Comparison of ENCODE assay signal across 14 cellular contexts in the genomic region with DNA sequence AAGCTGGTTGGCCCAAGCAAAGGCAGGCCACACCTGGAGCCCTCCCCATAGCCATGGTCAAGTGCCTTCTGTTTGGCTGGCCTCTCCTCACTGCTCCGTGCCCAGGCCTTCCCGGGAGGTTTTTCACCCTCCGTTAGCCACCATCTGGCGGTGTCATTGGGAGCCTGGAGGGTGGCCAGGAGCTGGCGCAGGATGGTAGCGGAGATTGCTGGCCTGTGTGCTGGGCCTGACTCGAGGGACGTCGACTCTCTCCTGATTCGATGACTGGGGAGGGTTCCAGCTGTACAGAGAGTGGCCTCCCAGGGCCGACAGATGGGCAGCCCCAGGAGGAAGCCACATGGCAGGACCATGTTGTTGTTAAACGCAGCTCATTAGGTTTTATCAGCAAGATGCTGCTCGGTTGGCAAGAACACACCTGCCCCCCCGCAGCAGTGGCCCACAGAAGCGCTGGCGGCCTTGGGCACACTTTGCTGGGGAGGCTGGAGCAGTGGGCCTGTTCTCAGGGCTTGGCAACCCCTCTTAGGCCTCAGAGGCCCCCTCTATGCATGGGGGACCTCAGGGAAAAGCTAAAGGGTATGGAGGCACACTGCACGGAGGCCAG.
A peak's percentile ranks its signal among the peaks of the same experiment; 100 is the strongest.
DNase-seq lines count a peak whose midpoint lies in the region; ATAC-seq and TF ChIP-seq lines count a peak whose summit lies in the region.
"Had no signal": no experiment of that assay in that cellular context is flagged by ENCODE, and none has a peak within 500 bp of the region (broad histone marks: within the 10 kb centered on the region; RNA-seq: fewer than 3 reads in every experiment).

No MANE protein-coding gene starts in this region.

- CTCF ChIA-PET in activated CD4-positive, alpha-beta T cell treated with anti-CD3 and anti-CD28 coated beads, Interleukin-2, amount 10 ng/mL, durations not matched to agents 7 days and 5 days (lab: Charles Lee): no interaction called here

- no peaks in the 10 kb centered on the region for H3K36me3 ChIP-seq in adrenal gland (replicated peaks in 1 of 2)
- H3K36me3 ChIP-seq in neuronal stem cell (replicated peaks in 1 of 2; ENCODE audit: control insufficient read depth in 2 of 2, insufficient read depth in 2 of 2, low read length in 2 of 2): no peaks in the 10 kb centered on the region

- H2AK5ac ChIP-seq in neuronal stem cell (ENCODE audit: low read depth, low read length): peak overlapping the region; percentile 57

- peak overlapping the region; percentile 63 for H3K18ac ChIP-seq in neuronal stem cell (ENCODE audit: low read length)

- no peak overlapping the region for H3K4me3 Mint-ChIP-seq in effector memory CD8-positive, alpha-beta T cell
- no peak overlapping the region for H3K4me3 Mint-ChIP-seq in activated CD4-positive, alpha-beta T cell treated with anti-CD3 and anti-CD28 coated beads, Interleukin-2, amount 10 ng/mL, durations not matched to agents 7 days and 5 days
- H3K4me3 Mint-ChIP-seq: activated T-cell treated with anti-CD3 and anti-CD28 coated beads, Interleukin-2, amount 50 U/mL, for 4 hours; stimulated activated memory B cell treated with anti-CD40 and anti-IgM and Interleukin-4, amounts not matched to agents 10 μg/mL and 1 μg/mL and 100 μg/mL, for 72 hours had no signal

- peak overlapping the region; percentile 54 for H4K91ac ChIP-seq in neuronal stem cell (ENCODE audit: low read depth, low read length, poor library complexity)

- DNase-seq in DMS153 treated with DMSO at 0.1 percent for 48 hours (lab: John Stamatoyannopoulos, UW; ENCODE audit: unreplicated experiment): peak; percentile 79
- DNase-seq in NCI-H2171 (lab: John Stamatoyannopoulos, UW): peak; percentile 91
- DNase-seq in adrenal gland: peak; percentile 63 to 86 (median 81)
- no peak for DNase-seq in neuronal stem cell (ENCODE audit: low spot score)
- no peak for DNase-seq in effector memory CD8-positive, alpha-beta T cell
- no peak for DNase-seq in NCI-H128 (lab: John Stamatoyannopoulos, UW; ENCODE audit: unreplicated experiment)
- no peak for DNase-seq in activated CD4-positive, alpha-beta T cell treated with anti-CD3 and anti-CD28 coated beads, Interleukin-2, amount 10 ng/mL, durations not matched to agents 7 days and 5 days
- DNase-seq in AG20443 (ENCODE audit: low spot score): no peak
- DNase-seq: activated T-cell treated with anti-CD3 and anti-CD28 coated beads, Interleukin-2, amount 50 U/mL, for 4 hours; KG1; NCI-H2227 treated with DMSO at 0.1 percent for 48 hours; stimulated activated CD4-positive, alpha-beta T cell treated with anti-CD3 and anti-CD28 coated beads, Interleukin-4, amount 100 ng/mL, for 1 hour had no signal

- H3K23ac ChIP-seq in neuronal stem cell (ENCODE audit: low read depth, low read length, poor library complexity): peak overlapping the region; percentile 77

- H3K79me1 ChIP-seq in neuronal stem cell (ENCODE audit: low read depth, low read length): no peaks in the 10 kb centered on the region

- H3K4ac ChIP-seq in neuronal stem cell (ENCODE audit: low read length): peak overlapping the region; percentile 19

- no peaks in the 10 kb centered on the region for H3K9me3 Mint-ChIP-seq in effector memory CD8-positive, alpha-beta T cell
- H3K9me3 Mint-ChIP-seq in activated CD4-positive, alpha-beta T cell treated with anti-CD3 and anti-CD28 coated beads, Interleukin-2, amount 10 ng/mL, durations not matched to agents 7 days and 5 days: no peaks in the 10 kb centered on the region
- H3K9me3 Mint-ChIP-seq: activated T-cell treated with anti-CD3 and anti-CD28 coated beads, Interleukin-2, amount 50 U/mL, for 4 hours; stimulated activated memory B cell treated with anti-CD40 and anti-IgM and Interleukin-4, amounts not matched to agents 10 μg/mL and 1 μg/mL and 100 μg/mL, for 72 hours had no signal

- H3K27me3 ChIP-seq in adrenal gland (no peaks in the 10 kb centered on the region), neuronal stem cell (ENCODE audit: control insufficient read depth in 3 of 3, insufficient read depth in 3 of 3, low read depth in 1 of 3, low read length in 3 of 3) (peaks cover 0 to 9% (median 0%) of the 10 kb centered on the region in 3 experiments)
- H3K27me3 ChIP-seq: dorsolateral prefrontal cortex had no signal

- H3K9me3 ChIP-seq in adrenal gland (replicated peaks in 1 of 3) (no peaks in the 10 kb centered on the region), neuronal stem cell (replicated peaks in 1 of 2; ENCODE audit: control insufficient read depth in 2 of 2, insufficient read depth in 1 of 2, low read depth in 1 of 2, low read length in 2 of 2) (no peaks in the 10 kb centered on the region)

- H3K4me1 ChIP-seq in adrenal gland (replicated peaks in 1 of 2) (peaks cover 10 to 21% of the 10 kb centered on the region in 2 donors), neuronal stem cell (ENCODE audit: control insufficient read depth in 2 of 2, insufficient read depth in 1 of 2, low read depth in 1 of 2, low read length in 2 of 2) (no peaks in the 10 kb centered on the region)

- no peak for ATAC-seq in effector memory CD8-positive, alpha-beta T cell (replicated peaks)
- ATAC-seq: activated T-cell treated with anti-CD3 and anti-CD28 coated beads, Interleukin-2, amount 50 U/mL, for 4 hours; stimulated activated memory B cell treated with anti-CD40 and anti-IgM and Interleukin-4, amounts not matched to agents 10 μg/mL and 1 μg/mL and 100 μg/mL, for 72 hours had no signal

- H2BK120ac ChIP-seq in neuronal stem cell (ENCODE audit: low read depth, low read length): no peak overlapping the region

- peaks cover 12 to 37% of the 10 kb centered on the region in 2 donors for H3K27me3 Mint-ChIP-seq in effector memory CD8-positive, alpha-beta T cell
- no peaks in the 10 kb centered on the region for H3K27me3 Mint-ChIP-seq in activated CD4-positive, alpha-beta T cell treated with anti-CD3 and anti-CD28 coated beads, Interleukin-2, amount 10 ng/mL, durations not matched to agents 7 days and 5 days
- H3K27me3 Mint-ChIP-seq: stimulated activated memory B cell treated with anti-CD40 and anti-IgM and Interleukin-4, amounts not matched to agents 10 μg/mL and 1 μg/mL and 100 μg/mL, for 72 hours had no signal

- H3K4me3 ChIP-seq in adrenal gland (no peak overlapping the region), neuronal stem cell (ENCODE audit: low read length in 2 of 2) (no peak overlapping the region)
- H3K4me3 ChIP-seq: dorsolateral prefrontal cortex had no signal

- H2BK12ac ChIP-seq in neuronal stem cell (ENCODE audit: low read length): no peak overlapping the region

- peak overlapping the region; percentile 32 for H3K9ac ChIP-seq in neuronal stem cell (ENCODE audit: low read depth, low read length, poor library complexity)

- H3K14ac ChIP-seq in neuronal stem cell (ENCODE audit: low read length): no peak overlapping the region

- no peak overlapping the region for H4K8ac ChIP-seq in neuronal stem cell (ENCODE audit: low read depth, low read length)

- WGBS in adrenal gland, 4 donors: 38 to 77% (median 54%) methylated on average over 13 to 17 of the region's 17 CpGs
- WGBS in neuronal stem cell (ENCODE audit: extremely low coverage in 2 of 2, insufficient read length in 2 of 2, insufficient replicate concordance in 1 of 2), 2 donors: no CpG with 5 or more reads among the region's 17 CpGs

- H3K27ac Mint-ChIP-seq in effector memory CD8-positive, alpha-beta T cell: no peak overlapping the region
- no peak overlapping the region for H3K27ac Mint-ChIP-seq in activated CD4-positive, alpha-beta T cell treated with anti-CD3 and anti-CD28 coated beads, Interleukin-2, amount 10 ng/mL, durations not matched to agents 7 days and 5 days
- H3K27ac Mint-ChIP-seq: stimulated activated memory B cell treated with anti-CD40 and anti-IgM and Interleukin-4, amounts not matched to agents 10 μg/mL and 1 μg/mL and 100 μg/mL, for 72 hours had no signal

- peak overlapping the region; percentile 62 for H2BK15ac ChIP-seq in neuronal stem cell (ENCODE audit: low read length)

- TF ChIP-seq CTCF in adrenal gland (IDR thresholded peaks at IDR 0.05): no peak

- no peak overlapping the region for H3K4me2 ChIP-seq in neuronal stem cell (ENCODE audit: insufficient read depth, low read length, poor library complexity, severe bottlenecking)

- POLR2A ChIA-PET in activated CD4-positive, alpha-beta T cell treated with anti-CD3 and anti-CD28 coated beads, Interleukin-2, amount 10 ng/mL, durations not matched to agents 7 days and 5 days (lab: Charles Lee): no interaction called here

- no peaks in the 10 kb centered on the region for H3K36me3 Mint-ChIP-seq in effector memory CD8-positive, alpha-beta T cell (ENCODE audit: insufficient read depth)
- no peaks in the 10 kb centered on the region for H3K36me3 Mint-ChIP-seq in activated CD4-positive, alpha-beta T cell treated with anti-CD3 and anti-CD28 coated beads, Interleukin-2, amount 10 ng/mL, durations not matched to agents 7 days and 5 days (ENCODE audit: low read depth)
- H3K36me3 Mint-ChIP-seq: stimulated activated memory B cell treated with anti-CD40 and anti-IgM and Interleukin-4, amounts not matched to agents 10 μg/mL and 1 μg/mL and 100 μg/mL, for 72 hours had no signal

- TF ChIP-seq POLR2A in adrenal gland (IDR thresholded peaks at IDR 0.05): no peak

- H3K4me1 Mint-ChIP-seq in effector memory CD8-positive, alpha-beta T cell (ENCODE audit: low read depth in 2 of 2): peaks cover 0 to 5% of the 10 kb centered on the region in 2 donors
- H3K4me1 Mint-ChIP-seq in activated CD4-positive, alpha-beta T cell treated with anti-CD3 and anti-CD28 coated beads, Interleukin-2, amount 10 ng/mL, durations not matched to agents 7 days and 5 days: no peaks in the 10 kb centered on the region
- H3K4me1 Mint-ChIP-seq: stimulated activated memory B cell treated with anti-CD40 and anti-IgM and Interleukin-4, amounts not matched to agents 10 μg/mL and 1 μg/mL and 100 μg/mL, for 72 hours had no signal

- H2AFZ ChIP-seq in neuronal stem cell (ENCODE audit: low read length): no peak overlapping the region

- intact Hi-C loops in adrenal gland (cut with DNase I): no loop called here

- H3K27ac ChIP-seq in adrenal gland (peak overlapping the region in 3 of 5 donors; percentile 63 to 89 (median 76)), neuronal stem cell (replicated peaks; ENCODE audit: low read length) (no peak overlapping the region)
- H3K27ac ChIP-seq: dorsolateral prefrontal cortex had no signal

- H2BK5ac ChIP-seq in neuronal stem cell (ENCODE audit: low read length): no peak overlapping the region

Comparison
In these comparisons a context has a peak if more than half of its experiments do, and no peak if none do; other contexts are left out.
1. DNase-seq: peak in DMS153 treated with DMSO at 0.1 percent for 48 hours (single experiment), NCI-H2171 (single experiment) and adrenal gland (7 of 7); none in neuronal stem cell (single experiment), effector memory CD8-positive, alpha-beta T cell (0 of 3), NCI-H128 (single experiment), activated CD4-positive, alpha-beta T cell treated with anti-CD3 and anti-CD28 coated beads, Interleukin-2, amount 10 ng/mL, durations not matched to agents 7 days and 5 days (single experiment) and AG20443 (single experiment).